ENCODE assay signal across 21 cellular contexts in the genomic region with DNA sequence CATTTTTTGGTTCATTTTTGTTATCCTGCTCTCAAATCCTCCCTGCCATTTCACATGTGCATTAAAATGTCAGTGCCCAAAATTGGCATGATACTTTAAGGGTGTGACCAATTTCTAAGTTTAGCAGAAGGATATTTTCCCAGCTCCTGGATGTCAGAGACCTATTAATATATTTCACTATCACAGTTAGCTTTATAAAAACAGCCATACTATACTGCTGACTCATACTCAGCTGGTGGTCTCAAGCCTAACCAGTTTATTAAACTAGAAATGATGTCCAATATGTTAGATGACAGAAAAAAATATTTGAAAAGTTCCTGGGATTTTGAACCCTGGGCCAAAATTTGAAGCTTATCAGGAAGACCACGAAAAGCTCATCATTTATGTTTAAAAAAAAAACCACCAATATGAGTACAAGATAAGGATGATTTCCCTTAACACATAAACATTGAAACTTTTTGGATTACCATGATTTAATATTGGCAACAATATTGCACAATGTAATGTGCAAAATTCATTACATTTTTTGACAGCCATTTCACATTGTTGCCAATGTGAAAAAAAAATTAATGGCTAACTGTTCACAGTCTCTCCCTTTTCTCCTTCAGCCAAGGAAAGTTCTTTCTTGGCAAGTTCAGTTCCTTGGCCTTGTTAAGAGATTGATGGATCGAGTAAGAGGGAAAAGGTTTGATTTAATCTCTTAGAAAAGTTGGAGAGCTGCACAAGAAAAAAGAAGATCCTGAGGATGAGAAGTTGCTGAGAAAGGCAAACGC.
DNase-seq lines count a peak whose midpoint lies in the region; ATAC-seq and TF ChIP-seq lines count a peak whose summit lies in the region.
"Had no signal": no experiment of that assay in that cellular context is flagged by ENCODE, and none has a peak within 500 bp of the region (broad histone marks: within the 10 kb centered on the region; RNA-seq: fewer than 3 reads in every experiment).

No MANE protein-coding gene starts in this region.

- POLR2A ChIA-PET in IMR-90 (lab: Charles Lee; ENCODE audit: unreplicated experiment), result interaction anchor here (0.7 kb wide), 1 partner anchor 611 kb away, joined by 3 read pairs; no protein-coding TSS in a partner anchor
- POLR2A ChIA-PET in GM10248 (lab: Yijun Ruan, JAX), result no interaction called here
- POLR2A ChIA-PET in CD4-positive, alpha-beta T cell (lab: Charles Lee), result no interaction called here

- H2BK5ac ChIP-seq in IMR-90 (ENCODE audit: low read depth, low read length, poor library complexity, severe bottlenecking), result no peak overlapping the region

- H3K27me3 Mint-ChIP-seq in CD4-positive, alpha-beta T cell, result no peaks in the 10 kb centered on the region

- peaks cover 14% of the 10 kb centered on the region for H3K9me3 Mint-ChIP-seq in CD4-positive, alpha-beta T cell

- no peak overlapping the region for H3K4me2 ChIP-seq in IMR-90 (ENCODE audit: low read depth, low read length)

- H3K4me3 Mint-ChIP-seq in CD4-positive, alpha-beta T cell, result no peak overlapping the region
- H3K4me3 Mint-ChIP-seq: IgD-negative memory B cell had no signal

- H3K4me1 ChIP-seq in IMR-90 (ENCODE audit: control insufficient read depth, insufficient read depth, low read length) (no peaks in the 10 kb centered on the region), tibial artery (peaks cover 0 to 23% (median 16%) of the 10 kb centered on the region in 4 donors)
- H3K4me1 ChIP-seq: BE2C, body of pancreas, pancreas had no signal

- BruUV-seq in IMR-90 (replicated peaks; lab: Mats Ljungman, UMichigan), result no TSS peak

- no peak overlapping the region for H3K14ac ChIP-seq in IMR-90 (replicated peaks; ENCODE audit: low read depth, low read length)

- H3K27me3 ChIP-seq in IMR-90 (ENCODE audit: control insufficient read depth, insufficient read depth, low read length) (no peaks in the 10 kb centered on the region), brain microvascular endothelial cell (replicated peaks) (no peaks in the 10 kb centered on the region), tibial artery (no peaks in the 10 kb centered on the region)
- H3K27me3 ChIP-seq in CD4-positive, alpha-beta T cell (ENCODE audit: control insufficient read depth, insufficient read depth, low read length), result no peaks in the 10 kb centered on the region
- H3K27me3 ChIP-seq: BE2C, body of pancreas, esophagus squamous epithelium, pancreas had no signal

- no peak overlapping the region for H3K56ac ChIP-seq in IMR-90 (ENCODE audit: extremely low read depth, insufficient read depth, low read length)

- H3K4me1 Mint-ChIP-seq in CD4-positive, alpha-beta T cell (ENCODE audit: low read depth), result no peaks in the 10 kb centered on the region

- H3K36me3 ChIP-seq in IMR-90 (ENCODE audit: control insufficient read depth, insufficient read depth, low read length), result no peaks in the 10 kb centered on the region
- no peaks in the 10 kb centered on the region for H3K36me3 ChIP-seq in brain microvascular endothelial cell (replicated peaks)
- H3K36me3 ChIP-seq in tibial artery, result no peaks in the 10 kb centered on the region
- H3K36me3 ChIP-seq: BE2C, esophagus squamous epithelium, pancreas had no signal

- H4K5ac ChIP-seq in IMR-90 (ENCODE audit: low read depth, low read length), result no peak overlapping the region

- H3K79me1 ChIP-seq in IMR-90 (ENCODE audit: low read depth in 1 of 2, low read length in 2 of 2), result no peaks in the 10 kb centered on the region

- H2BK120ac ChIP-seq in IMR-90 (ENCODE audit: low read depth, low read length), result no peak overlapping the region

- H3K27ac ChIP-seq in IMR-90 (ENCODE audit: insufficient read depth, low read length) (no peak overlapping the region), brain microvascular endothelial cell (no peak overlapping the region), tibial artery (peak overlapping the region; percentile 10 to 41)
- H3K27ac ChIP-seq in CD4-positive, alpha-beta T cell (ENCODE audit: low read depth, low read length), result no peak overlapping the region
- H3K27ac ChIP-seq: body of pancreas, pancreas had no signal

- H2AK5ac ChIP-seq in IMR-90 (ENCODE audit: low read depth, low read length), result no peak overlapping the region

- H4K8ac ChIP-seq in IMR-90 (ENCODE audit: low read depth in 2 of 2, low read length in 2 of 2), result no peak overlapping the region; a peak in 1 of 4 replicates

- intact Hi-C loops in IMR-90 (cut with micrococcal nuclease), result no loop called here
- intact Hi-C loops in left ventricle myocardium superior (cut with micrococcal nuclease), result no loop called here
- intact Hi-C loops in tibial artery (cut with DNase I; ENCODE audit: low total_unique reads), result no loop called here
- intact Hi-C loops in CD4-positive, alpha-beta T cell (cut with DNase I, micrococcal nuclease), result no loop called here

- H2BK15ac ChIP-seq in IMR-90 (ENCODE audit: low read depth, low read length), result no peak overlapping the region

- H2AFZ ChIP-seq in IMR-90 (replicated peaks; ENCODE audit: low read length, poor library complexity), result no peak overlapping the region

- CTCF ChIA-PET in IMR-90 (lab: Yijun Ruan, JAX) (interaction anchor here (0.7 kb wide), 1 partner anchor 10 kb away, joined by 3 read pairs; no protein-coding TSS in a partner anchor), GM10248 (lab: Yijun Ruan, JAX) (interaction anchor here (1.5 to 1.9 kb wide), 3 partner anchors 10 to 22 kb away, joined by 3 to 5 read pairs (median 4); no protein-coding TSS in a partner anchor)
- CTCF ChIA-PET in CD4-positive, alpha-beta T cell (lab: Charles Lee), result no interaction called here

- H4K91ac ChIP-seq in IMR-90 (ENCODE audit: insufficient read depth, low read depth, low read length), result no peak overlapping the region

- 40% methylated on average over 1 of the region's 3 CpGs; no CpG with 5 or more reads in 1 of the 2 experiments for WGBS in IMR-90 (ENCODE audit: extremely low coverage in 2 of 2, insufficient read length in 1 of 2), 2 experiments

- in situ Hi-C loops in IMR-90 (cut with MboI; ENCODE audit: low sequenced_read_pairs) (no loop called here), brain microvascular endothelial cell (cut with HindIII; ENCODE audit: low pct_ligation_motif_present, low sequenced_read_pairs) (no loop called here)

- no peak for TF ChIP-seq CTCF in IMR-90 (conservative IDR thresholded peaks at IDR 0.05; ENCODE audit: low read depth, low read length)
- TF ChIP-seq CTCF in brain microvascular endothelial cell (IDR thresholded peaks at IDR 0.05; ENCODE audit: low read depth, low read length, missing control alignments), result no peak
- no peak for TF ChIP-seq CTCF in tibial artery (IDR thresholded peaks at IDR 0.05)
- TF ChIP-seq CTCF in GM10248 (IDR thresholded peaks at IDR 0.05; ENCODE audit: control extremely low read depth, extremely low read depth, low read depth, missing control alignments), result no peak
- TF ChIP-seq CTCF in CD4-positive, alpha-beta T cell (IDR thresholded peaks at IDR 0.05), result no peak

- DNase-seq in IMR-90, result peak; percentile 63
- peak; percentile 77 for DNase-seq in brain microvascular endothelial cell
- DNase-seq in left ventricle myocardium superior, result no peak
- DNase-seq in tibial artery, result no peak
- no peak for DNase-seq in GM10248 (ENCODE audit: extremely low spot score)
- DNase-seq in NCI-H128 (lab: John Stamatoyannopoulos, UW; ENCODE audit: unreplicated experiment), result no peak
- no peak for DNase-seq in CD4-positive, alpha-beta T cell
- DNase-seq: activated CD4-positive, CD25-positive, alpha-beta regulatory T cell treated with anti-CD3 and anti-CD28 coated beads, Interleukin-2, amount 50 U/mL, for 72 hours; activated CD8-positive, alpha-beta memory T cell treated with anti-CD3 and anti-CD28 coated beads, Interleukin-2, amount 50 U/mL, for 4 hours; BE2C; body of pancreas; esophagus squamous epithelium; left colon; MV-4-11; NCI-H2081; NCI-H69; OCI-M1; pancreas; stimulated activated CD4-positive, alpha-beta T cell treated with anti-CD3 and anti-CD28 coated beads, Interleukin-15, amount 100 ng/mL, for 24 hours; T-helper 9 cell had no signal

- no peak for TF ChIP-seq POLR2A in IMR-90 (IDR thresholded peaks at IDR 0.05; ENCODE audit: low read depth, low read length)

- no peak overlapping the region for H2AK9ac ChIP-seq in IMR-90 (replicated peaks; ENCODE audit: low read depth, low read length, poor library complexity)

- H4K20me1 ChIP-seq in IMR-90 (ENCODE audit: insufficient read depth, low read length), result no peaks in the 10 kb centered on the region

- peaks cover 4% of the 10 kb centered on the region for H3K36me3 Mint-ChIP-seq in CD4-positive, alpha-beta T cell (ENCODE audit: low read depth)
- H3K36me3 Mint-ChIP-seq: IgD-negative memory B cell had no signal

- no peak overlapping the region for H3K9ac ChIP-seq in IMR-90 (ENCODE audit: low read depth, low read length)

- H3K18ac ChIP-seq in IMR-90 (ENCODE audit: low read depth, low read length), result no peak overlapping the region; the same call in 1 of the 2 replicates

- H3K4me3 ChIP-seq in IMR-90 (ENCODE audit: insufficient read depth, low read depth, low read length) (no peak overlapping the region), brain microvascular endothelial cell (ENCODE audit: low read depth, low read length) (no peak overlapping the region), tibial artery (no peak overlapping the region)
- H3K4me3 ChIP-seq: body of pancreas, pancreas had no signal

- no peaks in the 10 kb centered on the region; the same call in 1 of the 2 replicates for H3K9me1 ChIP-seq in IMR-90 (ENCODE audit: insufficient read depth, low read length)

- H3K23ac ChIP-seq in IMR-90 (ENCODE audit: low read depth, low read length), result no peak overlapping the region

- dilution Hi-C loops in IMR-90 (cut with HindIII; ENCODE audit: low sequenced_read_pairs, unreplicated experiment), result no loop called here

- H3K4ac ChIP-seq in IMR-90 (ENCODE audit: low read depth, low read length), result no peak overlapping the region

- 0 out of 2 replicates have a peak, but pooled peaks have one; percentile 27 for ATAC-seq in IMR-90 (ENCODE audit: low read depth)
- peak; percentile 90 for ATAC-seq in left ventricle myocardium superior
- ATAC-seq in CD4-positive, alpha-beta T cell (ENCODE audit: poor library complexity), result no peak
- ATAC-seq: body of pancreas, pancreas had no signal

- H2BK20ac ChIP-seq in IMR-90 (ENCODE audit: low read depth, low read length), result no peak overlapping the region

- TF ChIP-seq RAD21 in IMR-90 (IDR thresholded peaks at IDR 0.05; ENCODE audit: low read length), result no peak

- no peak overlapping the region for H3K27ac Mint-ChIP-seq in CD4-positive, alpha-beta T cell
- H3K27ac Mint-ChIP-seq: IgD-negative memory B cell had no signal

- no peaks in the 10 kb centered on the region; the same call in 1 of the 2 replicates for H3K9me3 ChIP-seq in IMR-90 (ENCODE audit: control insufficient read depth, insufficient read depth, low read length)
- peaks cover 0 to 9% (median 0%) of the 10 kb centered on the region in 3 donors for H3K9me3 ChIP-seq in tibial artery
- H3K9me3 ChIP-seq in CD4-positive, alpha-beta T cell (ENCODE audit: control insufficient read depth, low read length), result peaks cover 6% of the 10 kb centered on the region
- H3K9me3 ChIP-seq: BE2C, body of pancreas, pancreas had no signal

TF ChIP-seq in IMR-90, 13 proteins besides CTCF, POLR2A, EP300 and RAD21 (continues in another document):
- TF ChIP-seq SMC3 (IDR thresholded peaks at IDR 0.05; ENCODE audit: low read depth, low read length), result no peak
- TF ChIP-seq CEBPB (IDR thresholded peaks at IDR 0.05; ENCODE audit: low read depth, low read length), result peak; percentile 71
- TF ChIP-seq MAFK (IDR thresholded peaks at IDR 0.05; ENCODE audit: low read depth, low read length), result 0 out of 2 replicates have a peak, but pooled peaks have one; percentile 29

Comparison
In these comparisons a context has a peak if more than half of its experiments do, and no peak if none do; other contexts are left out.
1. DNase-seq: peak in IMR-90 (single experiment) and brain microvascular endothelial cell (single experiment); none in left ventricle myocardium superior (single experiment), tibial artery (0 of 2), GM10248 (single experiment), NCI-H128 (single experiment) and CD4-positive, alpha-beta T cell (0 of 10).
2. H3K27ac ChIP-seq: peak in tibial artery (2 of 2); none in IMR-90 (single experiment), brain microvascular endothelial cell (single experiment) and CD4-positive, alpha-beta T cell (single experiment).